15 cellular contexts compared by ENCODE assay signal in genomic region chr1:243292117-243292516, GRCh38. TPM values are rescaled to one million over a fixed set of nuclear protein-coding genes. Genes with fewer than 3 reads are reported as not detected.
DNase-seq lines count a peak whose midpoint lies in the region; ATAC-seq and TF ChIP-seq lines count a peak whose summit lies in the region.
"Had no signal": no experiment of that assay in that cellular context is flagged by ENCODE, and none has a peak within 500 bp of the region (broad histone marks: within the 10 kb centered on the region; RNA-seq: fewer than 3 reads in every experiment).

No MANE protein-coding gene starts in this region.

- H3K27me3 ChIP-seq in SK-N-SH (ENCODE audit: insufficient read depth) (no peaks in the 10 kb centered on the region), NT2/D1 (ENCODE audit: insufficient read depth, insufficient read length) (no peaks in the 10 kb centered on the region), mesenchymal stem cell (ENCODE audit: control insufficient read depth in 1 of 2, insufficient read depth in 1 of 2, low read length in 2 of 2) (no peaks in the 10 kb centered on the region), SJCRH30 (no peaks in the 10 kb centered on the region)
- H3K27me3 ChIP-seq: BLaER1 had no signal

- no peak overlapping the region for H4K8ac ChIP-seq in mesenchymal stem cell (ENCODE audit: low read length)

- ATAC-seq in SK-N-SH treated with all-trans-retinoic acid at 6 μM for 48 hours, result no peak

- H3K4me3 ChIP-seq in SK-N-SH (ENCODE audit: low read depth in 2 of 2, low read length in 1 of 2) (no peak overlapping the region), NT2/D1 (ENCODE audit: insufficient read length, low read depth) (no peak overlapping the region), mesenchymal stem cell (ENCODE audit: insufficient read depth in 1 of 2, low read depth in 1 of 2, low read length in 2 of 2) (no peak overlapping the region), SJCRH30 (no peak overlapping the region)
- H3K4me3 ChIP-seq: BLaER1, HAP-1 had no signal

- H2BK5ac ChIP-seq in mesenchymal stem cell (ENCODE audit: low read depth, low read length, poor library complexity, severe bottlenecking), result no peak overlapping the region

- no peak overlapping the region for H3K4me2 ChIP-seq in SK-N-SH
- no peak overlapping the region for H3K4me2 ChIP-seq in mesenchymal stem cell (ENCODE audit: low read length, poor library complexity, severe bottlenecking)
- H3K4me2 ChIP-seq: BLaER1 had no signal

- no peaks in the 10 kb centered on the region for H3K9me2 ChIP-seq in SK-N-SH

- no peak for TF ChIP-seq RAD21 in SK-N-SH (IDR thresholded peaks at IDR 0.05; ENCODE audit: low read length)

- peaks cover 4 to 16% of the 10 kb centered on the region in 2 experiments; a peak in 3 of 4 replicates for H3K4me1 ChIP-seq in SK-N-SH (ENCODE audit: control insufficient read depth in 1 of 2, insufficient read depth in 2 of 2, low read depth in 1 of 2, low read length in 1 of 2)
- H3K4me1 ChIP-seq in NT2/D1 (ENCODE audit: insufficient read depth, insufficient read length), result no peaks in the 10 kb centered on the region
- peaks cover 2% of the 10 kb centered on the region for H3K4me1 ChIP-seq in mesenchymal stem cell (ENCODE audit: control insufficient read depth, insufficient read depth, low read depth, low read length)
- H3K4me1 ChIP-seq in SJCRH30, result no peaks in the 10 kb centered on the region
- H3K4me1 ChIP-seq: HAP-1 had no signal

- H4K91ac ChIP-seq in mesenchymal stem cell (ENCODE audit: low read length), result no peak overlapping the region

- H3K4ac ChIP-seq in mesenchymal stem cell (ENCODE audit: low read depth in 1 of 2, low read length in 2 of 2), result no peak overlapping the region

- peaks cover 38% of the 10 kb centered on the region for H3F3A ChIP-seq in SK-N-SH (replicated peaks; ENCODE audit: insufficient read depth)

- H2BK15ac ChIP-seq in mesenchymal stem cell (ENCODE audit: low read depth, poor library complexity, severe bottlenecking), result no peak overlapping the region

- peaks cover 9% of the 10 kb centered on the region for H3K79me1 ChIP-seq in mesenchymal stem cell (replicated peaks; ENCODE audit: low read length, poor library complexity, severe bottlenecking)

- 91% methylated on average over 5 of the region's 5 CpGs for WGBS in SK-N-SH (ENCODE audit: low lambda C conversion rate)
- WGBS in mesenchymal stem cell, result 94% methylated on average over 4 of the region's 5 CpGs

- H2BK12ac ChIP-seq in mesenchymal stem cell (ENCODE audit: low read length in 2 of 2), result no peak overlapping the region

- no peak overlapping the region for H3K23ac ChIP-seq in mesenchymal stem cell (ENCODE audit: low read length in 2 of 2)

- no peak overlapping the region for H2BK120ac ChIP-seq in mesenchymal stem cell (ENCODE audit: low read depth, low read length)

- H3K9me3 ChIP-seq in SK-N-SH (0 out of 2 replicates have a peak, but pooled peaks cover 6% of the 10 kb centered on the region), NT2/D1 (ENCODE audit: insufficient read depth, low read length) (no peaks in the 10 kb centered on the region), mesenchymal stem cell (ENCODE audit: control insufficient read depth, low read length) (peaks cover 10% of the 10 kb centered on the region), SJCRH30 (replicated peaks) (no peaks in the 10 kb centered on the region)

- H3K36me3 ChIP-seq in SK-N-SH (replicated peaks in 1 of 2; ENCODE audit: control insufficient read depth in 1 of 2, insufficient read depth in 2 of 2, low read length in 1 of 2) (peaks cover 23 to 46% of the 10 kb centered on the region in 2 experiments), NT2/D1 (ENCODE audit: insufficient read depth, insufficient read length, low read length) (no peaks in the 10 kb centered on the region), mesenchymal stem cell (ENCODE audit: control insufficient read depth in 1 of 2, insufficient read depth in 2 of 2, low read depth in 1 of 2, low read length in 2 of 2) (peaks cover 3 to 74% of the 10 kb centered on the region in 2 experiments), SJCRH30 (no peaks in the 10 kb centered on the region; the same call in 1 of the 2 replicates)
- H3K36me3 ChIP-seq: HAP-1 had no signal

- no peak for TF ChIP-seq CTCF in SK-N-SH (IDR thresholded peaks at IDR 0.05)

- H4K20me1 ChIP-seq in SK-N-SH (ENCODE audit: insufficient read depth), result no peaks in the 10 kb centered on the region
- H4K20me1 ChIP-seq: BLaER1 had no signal

- intact Hi-C loops in posterior cingulate gyrus (cut with DNase I), result no loop called here

- H3K79me2 ChIP-seq in SK-N-SH (ENCODE audit: insufficient read depth), result peaks cover 49% of the 10 kb centered on the region

- CTCF ChIA-PET in SK-N-SH (lab: Yijun Ruan, JAX), result no interaction called here

- no peak overlapping the region for H2AFZ ChIP-seq in SK-N-SH (ENCODE audit: low read depth)
- no peak overlapping the region for H2AFZ ChIP-seq in mesenchymal stem cell (ENCODE audit: low read depth, low read length)

- H3K9ac ChIP-seq in SK-N-SH, result no peak overlapping the region
- H3K9ac ChIP-seq in NT2/D1 (ENCODE audit: insufficient read length, low read depth), result no peak overlapping the region
- no peak overlapping the region for H3K9ac ChIP-seq in mesenchymal stem cell (ENCODE audit: low read length)
- H3K9ac ChIP-seq: BLaER1 had no signal

- H3K18ac ChIP-seq in mesenchymal stem cell (ENCODE audit: low read depth in 1 of 2, low read length in 2 of 2), result no peak overlapping the region

- peak overlapping the region; percentile 54 for H2AK5ac ChIP-seq in mesenchymal stem cell (ENCODE audit: low read length, severe bottlenecking)

- H3K27ac ChIP-seq in SK-N-SH (ENCODE audit: low read depth in 2 of 2, low read length in 1 of 2), result peak overlapping the region; percentile 21 to 69; a peak in 1 of 4 replicates
- no peak overlapping the region for H3K27ac ChIP-seq in mesenchymal stem cell (ENCODE audit: low read length, poor library complexity, severe bottlenecking)
- H3K27ac ChIP-seq in SJCRH30, result no peak overlapping the region
- H3K27ac ChIP-seq: BLaER1, HL-60 had no signal

- no peak overlapping the region for H3K14ac ChIP-seq in mesenchymal stem cell (ENCODE audit: low read length in 2 of 2)

- POLR2A ChIA-PET in SK-N-SH (lab: Yijun Ruan, JAX), result no interaction called here

- no peak for TF ChIP-seq EP300 in SK-N-SH (IDR thresholded peaks at IDR 0.05; ENCODE audit: borderline replicate concordance in 1 of 2, low read depth in 1 of 2, low read length in 1 of 2)

- no peak for DNase-seq in SK-N-SH
- DNase-seq in NT2/D1 (ENCODE audit: low read depth, low spot score), result peak; percentile 35
- DNase-seq in mesenchymal stem cell, result no peak
- no peak for DNase-seq in SJCRH30
- DNase-seq in posterior cingulate gyrus, result no peak
- no peak for DNase-seq in HCEC 1CT
- DNase-seq: 8988T; CD4-positive, alpha-beta memory T cell; DMS153; DMS79; GDM1 had no signal

TF ChIP-seq in SK-N-SH, 30 proteins besides CTCF, POLR2A, EP300 and RAD21 (continues in another document):
- TF ChIP-seq USF1 (IDR thresholded peaks at IDR 0.05; ENCODE audit: borderline replicate concordance, low read depth), result no peak
- TF ChIP-seq FOSL2 (IDR thresholded peaks at IDR 0.05; ENCODE audit: borderline replicate concordance, low read depth), result no peak
- TF ChIP-seq SIN3A (IDR thresholded peaks at IDR 0.05; ENCODE audit: borderline replicate concordance, low read depth, low read length), result no peak

TF ChIP-seq in SK-N-SH treated with all-trans-retinoic acid at 6 μM for 48 hours, 23 proteins besides CTCF, POLR2A, EP300 and RAD21:
- TF ChIP-seq, protein P1, sequence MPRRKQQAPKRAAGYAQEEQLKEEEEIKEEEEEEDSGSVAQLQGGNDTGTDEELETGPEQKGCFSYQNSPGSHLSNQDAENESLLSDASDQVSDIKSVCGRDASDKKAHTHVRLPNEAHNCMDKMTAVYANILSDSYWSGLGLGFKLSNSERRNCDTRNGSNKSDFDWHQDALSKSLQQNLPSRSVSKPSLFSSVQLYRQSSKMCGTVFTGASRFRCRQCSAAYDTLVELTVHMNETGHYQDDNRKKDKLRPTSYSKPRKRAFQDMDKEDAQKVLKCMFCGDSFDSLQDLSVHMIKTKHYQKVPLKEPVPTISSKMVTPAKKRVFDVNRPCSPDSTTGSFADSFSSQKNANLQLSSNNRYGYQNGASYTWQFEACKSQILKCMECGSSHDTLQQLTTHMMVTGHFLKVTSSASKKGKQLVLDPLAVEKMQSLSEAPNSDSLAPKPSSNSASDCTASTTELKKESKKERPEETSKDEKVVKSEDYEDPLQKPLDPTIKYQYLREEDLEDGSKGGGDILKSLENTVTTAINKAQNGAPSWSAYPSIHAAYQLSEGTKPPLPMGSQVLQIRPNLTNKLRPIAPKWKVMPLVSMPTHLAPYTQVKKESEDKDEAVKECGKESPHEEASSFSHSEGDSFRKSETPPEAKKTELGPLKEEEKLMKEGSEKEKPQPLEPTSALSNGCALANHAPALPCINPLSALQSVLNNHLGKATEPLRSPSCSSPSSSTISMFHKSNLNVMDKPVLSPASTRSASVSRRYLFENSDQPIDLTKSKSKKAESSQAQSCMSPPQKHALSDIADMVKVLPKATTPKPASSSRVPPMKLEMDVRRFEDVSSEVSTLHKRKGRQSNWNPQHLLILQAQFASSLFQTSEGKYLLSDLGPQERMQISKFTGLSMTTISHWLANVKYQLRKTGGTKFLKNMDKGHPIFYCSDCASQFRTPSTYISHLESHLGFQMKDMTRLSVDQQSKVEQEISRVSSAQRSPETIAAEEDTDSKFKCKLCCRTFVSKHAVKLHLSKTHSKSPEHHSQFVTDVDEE (CRISPR knock-in tag; IDR thresholded peaks at IDR 0.05), result no peak
- TF ChIP-seq ZNF70 (CRISPR knock-in tag; IDR thresholded peaks at IDR 0.05) (no peak), TCF4 (CRISPR knock-in tag; IDR thresholded peaks at IDR 0.05; ENCODE audit: borderline replicate concordance) (no peak), ZFP30 (CRISPR knock-in tag; IDR thresholded peaks at IDR 0.05) (no peak), PPARA (CRISPR knock-in tag; IDR thresholded peaks at IDR 0.05; ENCODE audit: borderline replicate concordance) (no peak), SNAI2 (CRISPR knock-in tag; IDR thresholded peaks at IDR 0.05) (no peak), BACH2 (CRISPR knock-in tag; IDR thresholded peaks at IDR 0.05; ENCODE audit: borderline replicate concordance) (no peak), ZFP3 (CRISPR knock-in tag; IDR thresholded peaks at IDR 0.05) (no peak)

RNA-seq across cellular contexts. Expression of gene SDCCAG8, which starts 36.3 kb away (rescaled TPM):
- 22.7 and 26.7 TPM in 2 replicates for polyA plus RNA-seq in SK-N-SH (2012; rRNA removed)
- polyA plus RNA-seq in SK-N-SH (2012; cell fraction: cytosol; rRNA removed), result 31.4 and 34.9 TPM in 2 replicates
- polyA plus RNA-seq in SK-N-SH (2012; cell fraction: nucleus; rRNA removed), result 39.2 and 50.7 TPM in 2 replicates
- 36.2 TPM for polyA plus RNA-seq in mesenchymal stem cell (2013, experiment 1 of 2)
- polyA plus RNA-seq in mesenchymal stem cell (2013, experiment 2 of 2), result 35.7 TPM
- total RNA-seq in SJCRH30 (2014; rRNA removed; shearing (Covaris generic)), result 10.0 and 13.6 TPM in 2 replicates

RNA-seq across cellular contexts. Expression of gene CEP170, which starts 37.0 kb away (rescaled TPM):
- polyA plus RNA-seq in SK-N-SH (2012; rRNA removed), result 67.2 and 76.6 TPM in 2 replicates
- polyA plus RNA-seq in SK-N-SH (2012; cell fraction: cytosol; rRNA removed), result 64.6 and 69.6 TPM in 2 replicates
- 100 and 203 TPM in 2 replicates for polyA plus RNA-seq in SK-N-SH (2012; cell fraction: nucleus; rRNA removed)
- polyA plus RNA-seq in mesenchymal stem cell (2013, experiment 1 of 2), result 67.0 TPM
- polyA plus RNA-seq in mesenchymal stem cell (2013, experiment 2 of 2), result 67.2 TPM
- total RNA-seq in SJCRH30 (2014; rRNA removed; shearing (Covaris generic)), result 76.1 and 87.3 TPM in 2 replicates

Comparison
In these comparisons a context has a peak if more than half of its experiments do, and no peak if none do; other contexts are left out.
1. H3K27ac ChIP-seq: peak in SK-N-SH (2 of 2); none in mesenchymal stem cell (single experiment) and SJCRH30 (single experiment).